ENCODE assay signal across 8 cellular contexts in genomic region chr20:33684533-33685327, GRCh38. TPM values are rescaled to one million over a fixed set of nuclear protein-coding genes. Genes with fewer than 3 reads are reported as not detected.
DNase-seq lines count a peak whose midpoint lies in the region; ATAC-seq and TF ChIP-seq lines count a peak whose summit lies in the region.

No MANE protein-coding gene starts in this region.

- H3K4me1 ChIP-seq in MM.1S (ENCODE audit: low read length) (peaks cover 14% of the 10 kb centered on the region), muscle layer of duodenum (ENCODE audit: control insufficient read depth in 1 of 2, insufficient read depth in 2 of 2, low read length in 2 of 2) (peaks cover 5 to 18% of the 10 kb centered on the region in 2 donors)

- DNase-seq in DMS 273 (lab: John Stamatoyannopoulos, UW; ENCODE audit: unreplicated experiment) (peak; percentile 96), MM.1S (no peak), NCI-H2029 (lab: John Stamatoyannopoulos, UW) (no peak), mucosa of gallbladder (ENCODE audit: low spot score) (no peak)
- no peak for DNase-seq in activated naive CD4-positive, alpha-beta T cell treated with anti-CD3 and anti-CD28 coated beads, Interleukin-2, amount 50 U/mL, for 72 hours (ENCODE audit: low spot score in 2 of 2)
- DNase-seq in stimulated activated CD4-positive, alpha-beta T cell treated with anti-CD3 and anti-CD28 coated beads, Interleukin-1b, Interleukin-23, amount 100 ng/mL, for 48 hours: no peak

- H3K4me3 ChIP-seq in MM.1S (ENCODE audit: low read length): peak overlapping the region; percentile 92
- peak overlapping the region; percentile 30 to 47 for H3K4me3 ChIP-seq in muscle layer of duodenum (ENCODE audit: low read depth in 1 of 2, low read length in 2 of 2)

- H4K20me1 ChIP-seq in MM.1S (ENCODE audit: insufficient read depth, low read length): no peaks in the 10 kb centered on the region

- ATAC-seq in activated naive CD4-positive, alpha-beta T cell treated with anti-CD3 and anti-CD28 coated beads, Interleukin-2, amount 50 U/mL, for 72 hours: no peak
- no peak for ATAC-seq in HG03097 (IDR thresholded peaks at IDR 0.05; ENCODE audit: low FRiP score, unreplicated experiment)

- H3K27me3 ChIP-seq in MM.1S (replicated peaks; ENCODE audit: insufficient read depth, low read length) (no peaks in the 10 kb centered on the region), muscle layer of duodenum (ENCODE audit: low read depth, low read length) (no peaks in the 10 kb centered on the region)

- H3K36me3 ChIP-seq in MM.1S (replicated peaks; ENCODE audit: insufficient read depth, low read length): no peaks in the 10 kb centered on the region
- H3K36me3 ChIP-seq in muscle layer of duodenum (ENCODE audit: control insufficient read depth in 1 of 2, insufficient read depth in 2 of 2, low read length in 2 of 2): no peaks in the 10 kb centered on the region

- peak overlapping the region; percentile 82; the same call in 1 of the 2 replicates for H2AFZ ChIP-seq in MM.1S (ENCODE audit: low read length)

- H3K79me2 ChIP-seq in MM.1S (ENCODE audit: low read length): peaks cover 55% of the 10 kb centered on the region

- H3K36me3 Mint-ChIP-seq in activated naive CD4-positive, alpha-beta T cell treated with anti-CD3 and anti-CD28 coated beads, Interleukin-2, amount 50 U/mL, for 72 hours: peaks cover 10 to 30% of the 10 kb centered on the region in 2 donors

- peak overlapping the region; percentile 79 for H3K4me2 ChIP-seq in MM.1S (ENCODE audit: low read depth, low read length)

- H3K27ac Mint-ChIP-seq in activated naive CD4-positive, alpha-beta T cell treated with anti-CD3 and anti-CD28 coated beads, Interleukin-2, amount 50 U/mL, for 72 hours: peak overlapping the region; percentile 86 to 96

- H3K9ac ChIP-seq in MM.1S (ENCODE audit: low read length): peak overlapping the region; percentile 90

- H3K9me3 Mint-ChIP-seq in activated naive CD4-positive, alpha-beta T cell treated with anti-CD3 and anti-CD28 coated beads, Interleukin-2, amount 50 U/mL, for 72 hours: no peaks in the 10 kb centered on the region

- peaks cover 10% of the 10 kb centered on the region for H3F3A ChIP-seq in MM.1S (ENCODE audit: insufficient read depth, low read length)

- H3K9me3 ChIP-seq in MM.1S (replicated peaks; ENCODE audit: insufficient read depth, low read length): no peaks in the 10 kb centered on the region
- H3K9me3 ChIP-seq in muscle layer of duodenum (ENCODE audit: control insufficient read depth in 1 of 2, low read length in 2 of 2): no peaks in the 10 kb centered on the region

- no peak for TF ChIP-seq CTCF in MM.1S (IDR thresholded peaks at IDR 0.05; ENCODE audit: low read length)

- H3K9me2 ChIP-seq in MM.1S (replicated peaks; ENCODE audit: insufficient read depth, low read length): no peaks in the 10 kb centered on the region

- H3K27ac ChIP-seq in MM.1S (ENCODE audit: low read length) (peak overlapping the region; percentile 87; the same call in 1 of the 2 replicates), muscle layer of duodenum (ENCODE audit: low read length) (peak overlapping the region; percentile 21)

RNA-seq across cellular contexts. Expression of gene E2F1, which starts 1.5 kb away (rescaled TPM):
- total RNA-seq in activated naive CD4-positive, alpha-beta T cell treated with anti-CD3 and anti-CD28 coated beads, Interleukin-2, amount 50 U/mL, for 72 hours: 10 to 100 TPM; 62.4 to 76.4 TPM
- total RNA-seq in mucosa of gallbladder: 2.3 TPM

RNA-seq across cellular contexts. Expression of gene NECAB3, which starts 10.5 kb away (rescaled TPM):
- 10 to 100 TPM; 24.5 to 43.0 TPM for total RNA-seq in activated naive CD4-positive, alpha-beta T cell treated with anti-CD3 and anti-CD28 coated beads, Interleukin-2, amount 50 U/mL, for 72 hours
- total RNA-seq in mucosa of gallbladder: 37.3 TPM

RNA-seq across cellular contexts. Expression of gene ACTL10, which starts 18.0 kb away (rescaled TPM):
- total RNA-seq in activated naive CD4-positive, alpha-beta T cell treated with anti-CD3 and anti-CD28 coated beads, Interleukin-2, amount 50 U/mL, for 72 hours: 1 to 10 TPM; 1.2 to 2.4 TPM
- 4.8 TPM for total RNA-seq in mucosa of gallbladder

RNA-seq across cellular contexts. Expression of gene C20orf144, which starts 22.6 kb away (rescaled TPM):
- under 1 TPM; 0.23 to 0.43 TPM for total RNA-seq in activated naive CD4-positive, alpha-beta T cell treated with anti-CD3 and anti-CD28 coated beads, Interleukin-2, amount 50 U/mL, for 72 hours
- total RNA-seq in mucosa of gallbladder: 0.09 TPM

RNA-seq across cellular contexts. Expression of gene PXMP4, which starts 35.4 kb away (rescaled TPM):
- total RNA-seq in activated naive CD4-positive, alpha-beta T cell treated with anti-CD3 and anti-CD28 coated beads, Interleukin-2, amount 50 U/mL, for 72 hours: 10 to 100 TPM; 10.3 to 12.5 TPM
- total RNA-seq in mucosa of gallbladder: 17.9 TPM

Comparison
In these comparisons a context has a peak if more than half of its experiments do, and no peak if none do; other contexts are left out.
1. RNA of gene E2F1, which starts 1.5 kb away (total RNA-seq): 62.4 to 76.4 TPM in activated naive CD4-positive, alpha-beta T cell treated with anti-CD3 and anti-CD28 coated beads, Interleukin-2, amount 50 U/mL, for 72 hours; 2.3 TPM in mucosa of gallbladder (single experiment); every median in the first group is over 10 times any median in the second.